ENCODE assay signal across 8 cellular contexts in genomic region chr11:122796128-122796717, GRCh38. TPM values are rescaled to one million over a fixed set of nuclear protein-coding genes. Genes with fewer than 3 reads are reported as not detected.
DNase-seq lines count a peak whose midpoint lies in the region; ATAC-seq, FAIRE-seq and TF ChIP-seq lines count a peak whose summit lies in the region.

No MANE protein-coding gene starts in this region.

- H3K27me3 Mint-ChIP-seq in HFFc6 (ENCODE audit: insufficient read depth) = peaks cover 2% of the 10 kb centered on the region

- DNase-seq in GM12865 (ENCODE audit: low read depth) (peak; percentile 62), HFFc6 (no peak), NOMO-1 treated with DMSO at 0.1 percent for 48 hours (lab: John Stamatoyannopoulos, UW; ENCODE audit: unreplicated experiment) (peak; percentile 5), activated T-cell treated with anti-CD3 and anti-CD28 coated beads for 4 hours (peak; percentile 61), fibroblast of the aortic adventitia (ENCODE audit: low read depth) (peak; percentile 43), sciatic nerve (ENCODE audit: low spot score) (no peak), frontal cortex (ENCODE audit: low spot score in 2 of 2) (no peak), Ammon's horn (ENCODE audit: low spot score) (no peak)

- peaks cover 36% of the 10 kb centered on the region for H3K36me3 Mint-ChIP-seq in HFFc6 (ENCODE audit: low read depth)

- no peak overlapping the region for H3K4me3 Mint-ChIP-seq in HFFc6

- H3K4me3 ChIP-seq in GM12865 (ENCODE audit: low read depth, low read length) (no peak overlapping the region), fibroblast of the aortic adventitia (ENCODE audit: low read depth, low read length) (no peak overlapping the region)

- peak; percentile 97 for TF ChIP-seq CTCF in GM12865 (IDR thresholded peaks at IDR 0.05; ENCODE audit: insufficient read depth, low read depth, low read length, missing control alignments)
- peak; percentile 92 for TF ChIP-seq CTCF in HFFc6 (IDR thresholded peaks at IDR 0.05)
- TF ChIP-seq CTCF in fibroblast of the aortic adventitia (IDR thresholded peaks at IDR 0.05; ENCODE audit: insufficient read depth, low read length) = peak; percentile 90

- no peaks in the 10 kb centered on the region for H3K9me3 Mint-ChIP-seq in HFFc6

- H3K4me1 Mint-ChIP-seq in HFFc6 (ENCODE audit: low read depth) = peaks cover 15% of the 10 kb centered on the region

- peak; percentile 66 for ATAC-seq in sciatic nerve

- intact Hi-C loops in sciatic nerve (cut with DNase I) = loop anchor here (10.0 kb wide), 1 partner anchor 59 kb away; no protein-coding TSS in a partner anchor

- no peak for FAIRE-seq in frontal cortex (lab: Jason Lieb, UNC)

- H3K27ac Mint-ChIP-seq in HFFc6 = no peak overlapping the region

RNA-seq across cellular contexts. Expression of gene CRTAM, which starts 42.1 kb away (rescaled TPM):
- total RNA-seq in HFFc6 (2021; fragmentation: NEBNext Ultra II Directional; extraction: Animal tissue kit (Norgen Biotek cat#: 25700)) = not detected
- total RNA-seq in fibroblast of the aortic adventitia (ENCODE audit: low replicate concordance) (not detected in 2 replicates), sciatic nerve (1.9 TPM), frontal cortex (0.41 TPM)

Comparison
In these comparisons a context has a peak if more than half of its experiments do, and no peak if none do; other contexts are left out.
1. DNase-seq: peak in GM12865 (single experiment), NOMO-1 treated with DMSO at 0.1 percent for 48 hours (single experiment), activated T-cell treated with anti-CD3 and anti-CD28 coated beads for 4 hours (single experiment) and fibroblast of the aortic adventitia (single experiment); none in HFFc6 (single experiment), sciatic nerve (single experiment), frontal cortex (0 of 2) and Ammon's horn (single experiment).
2. Peak in every context shown above with its lines, with median percentiles within 50 percentile points of each other: CTCF ChIP-seq.